In genomic region chr20:41119593-41120561, GRCh38 we compare ENCODE assay signal across 15 cellular contexts. TPM values are rescaled to one million over a fixed set of nuclear protein-coding genes. Genes with fewer than 3 reads are reported as not detected.
DNase-seq lines count a peak whose midpoint lies in the region; ATAC-seq and TF ChIP-seq lines count a peak whose summit lies in the region.
"Had no signal": no experiment of that assay in that cellular context is flagged by ENCODE, and none has a peak within 500 bp of the region (broad histone marks: within the 10 kb centered on the region; RNA-seq: fewer than 3 reads in every experiment).

No MANE protein-coding gene starts in this region.

- POLR2A ChIA-PET in PC-3 (lab: Charles Lee; ENCODE audit: unreplicated experiment) = interaction anchor here (0.6 kb wide), 1 partner anchor 496 kb away, joined by 4 read pairs; no protein-coding TSS in a partner anchor

- DNase-seq in NCI-H1105 (lab: John Stamatoyannopoulos, UW) (peak; percentile 12), PC-3 (peak; percentile 86), foreskin melanocyte (peak; percentile 39), pons (ENCODE audit: low spot score) (peak; percentile 94), HK-2 (ENCODE audit: unreplicated experiment) (no peak)
- DNase-seq: CD4-positive, alpha-beta memory T cell; EL; HFFc6; left lung; naive thymus-derived CD8-positive, alpha-beta T cell; NCI-H2081 treated with DMSO at 0.1 percent for 48 hours; stimulated activated CD4-positive, alpha-beta T cell treated with anti-CD3 and anti-CD28 coated beads, Interleukin-1b, Interleukin-23, amount 100 ng/mL, for 48 hours had no signal

- CTCF ChIA-PET in PC-3 (lab: Charles Lee) = interaction anchor here (0.9 kb wide), 1 partner anchor 153 kb away, joined by 5 read pairs; no protein-coding TSS in a partner anchor

- intact Hi-C loops in PC-3 (cut with micrococcal nuclease) = loop anchor here (2.0 kb wide), 1 partner anchor 47 kb away; no protein-coding TSS in a partner anchor

- no peak for TF ChIP-seq CTCF in PC-3 (conservative IDR thresholded peaks at IDR 0.05; ENCODE audit: low read depth, low read length)

- H3K9me3 ChIP-seq in PC-3 (ENCODE audit: low read length) = no peaks in the 10 kb centered on the region
- H3K9me3 ChIP-seq: left lung had no signal

- H3K9me2 ChIP-seq in PC-3 (replicated peaks; ENCODE audit: low read length) = no peaks in the 10 kb centered on the region

- H4K20me1 ChIP-seq in PC-3 (ENCODE audit: low read length) = 0 out of 2 replicates have a peak, but pooled peaks cover 2% of the 10 kb centered on the region

- peaks cover 31% of the 10 kb centered on the region for H3K4me1 ChIP-seq in PC-3 (ENCODE audit: insufficient read depth, low read length)
- H3K4me1 ChIP-seq: left lung had no signal

- H3F3A ChIP-seq in PC-3 (ENCODE audit: low read length, unreplicated experiment) = peaks cover 14% of the 10 kb centered on the region

- H3K4me2 ChIP-seq in PC-3 (ENCODE audit: low read length) = peak overlapping the region; percentile 19

- no peaks in the 10 kb centered on the region for H3K79me2 ChIP-seq in PC-3 (ENCODE audit: low read length)

- no TSS peak for BruUV-seq in PC-3 (replicated peaks; lab: Mats Ljungman, UMichigan)

- H3K4me3 ChIP-seq in PC-3 (ENCODE audit: low read length) = no peak overlapping the region
- H3K4me3 ChIP-seq: GM12878, left lung had no signal

- peak overlapping the region; percentile 15 for H3K9ac ChIP-seq in PC-3 (ENCODE audit: low read length)

- ATAC-seq in PC-3 (peak; percentile 78), HG02970 (IDR thresholded peaks at IDR 0.05; ENCODE audit: low FRiP score, unreplicated experiment) (no peak), HG02852 (IDR thresholded peaks at IDR 0.05; ENCODE audit: unreplicated experiment) (no peak)
- ATAC-seq: GM12878; left lung; naive thymus-derived CD8-positive, alpha-beta T cell had no signal

- H3K36me3 ChIP-seq in PC-3 (ENCODE audit: low read depth, low read length) = peaks cover 76% of the 10 kb centered on the region

- H2AFZ ChIP-seq in PC-3 (ENCODE audit: low read length) = no peak overlapping the region

- peak overlapping the region; percentile 74 for H3K27ac ChIP-seq in PC-3 (ENCODE audit: low read length)
- H3K27ac ChIP-seq: left lung had no signal

- no peaks in the 10 kb centered on the region for H3K27me3 ChIP-seq in PC-3 (ENCODE audit: low read length)
- H3K27me3 ChIP-seq: left lung had no signal

RNA-seq across cellular contexts. Expression of gene PLCG1, which starts 17.5 kb away (rescaled TPM):
- total RNA-seq in PC-3 (2014; rRNA removed) = 68.8 and 112 TPM in 2 replicates
